Comparison of ENCODE assay signal across 13 cellular contexts in the genomic region with DNA sequence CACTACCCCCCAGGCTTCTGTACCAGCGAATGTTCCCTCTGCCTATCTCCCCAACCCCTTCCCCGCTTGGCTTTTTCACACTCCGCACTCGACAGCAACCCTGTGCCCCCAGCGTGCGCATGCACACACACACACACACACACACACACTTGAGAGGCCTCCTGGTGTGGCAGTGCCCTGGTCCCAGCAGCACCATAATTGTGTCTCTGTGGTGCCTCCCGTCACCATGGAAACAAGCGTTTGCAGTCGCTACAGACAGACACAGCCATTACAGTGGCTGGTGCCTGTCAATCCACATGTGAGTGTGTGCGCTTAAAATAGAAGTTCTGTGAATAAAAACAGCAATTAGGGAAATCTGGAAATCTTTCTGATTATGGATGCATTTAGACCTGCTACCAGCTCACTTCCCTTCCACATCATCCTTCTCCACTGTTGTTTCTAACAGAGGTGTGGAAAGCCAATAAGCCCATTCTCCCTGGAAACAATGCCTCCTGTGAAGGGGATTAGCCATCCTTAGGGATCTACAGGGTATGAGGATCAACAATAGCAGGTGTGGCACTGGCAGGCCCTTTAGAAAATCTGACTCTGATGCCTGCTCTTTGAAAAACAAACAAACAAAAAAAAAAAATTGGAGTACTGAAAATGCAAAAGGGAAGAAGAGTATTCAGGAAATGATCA.
DNase-seq lines count a peak whose midpoint lies in the region; ATAC-seq and TF ChIP-seq lines count a peak whose summit lies in the region.
"Had no signal": no experiment of that assay in that cellular context is flagged by ENCODE, and none has a peak within 500 bp of the region (broad histone marks: within the 10 kb centered on the region; RNA-seq: fewer than 3 reads in every experiment).

No MANE protein-coding gene starts in this region.

- TF ChIP-seq CTCF in gastrocnemius medialis (IDR thresholded peaks at IDR 0.05 in 4 of 5, conservative IDR thresholded peaks at IDR 0.05 in 1 of 5) (no peak), endothelial cell (IDR thresholded peaks at IDR 0.05; ENCODE audit: unreplicated experiment) (no peak)

- no peak for ATAC-seq in gastrocnemius medialis

- in situ Hi-C loops in gastrocnemius medialis (cut with MboI; ENCODE audit: low sequenced_read_pairs in 4 of 4), result loop anchor here in 2 of 4 donors (25.0 kb wide), 1 partner anchor 752 kb away; no protein-coding TSS in a partner anchor

- peaks cover 4% of the 10 kb centered on the region for H3K27me3 Mint-ChIP-seq in endothelial cell (ENCODE audit: unreplicated experiment)
- H3K27me3 Mint-ChIP-seq: activated CD4-positive, alpha-beta memory T cell treated with anti-CD3 and anti-CD28 coated beads for 36 hours had no signal

- H3K9me3 Mint-ChIP-seq in endothelial cell (ENCODE audit: unreplicated experiment), result no peaks in the 10 kb centered on the region
- H3K9me3 Mint-ChIP-seq: activated CD4-positive, alpha-beta memory T cell treated with anti-CD3 and anti-CD28 coated beads for 36 hours had no signal

- peaks cover 0 to 4% of the 10 kb centered on the region in 2 donors for H3K4me1 ChIP-seq in gastrocnemius medialis
- H3K4me1 ChIP-seq: Peyer's patch had no signal

- no peak overlapping the region for H3K27ac Mint-ChIP-seq in endothelial cell (ENCODE audit: unreplicated experiment)
- H3K27ac Mint-ChIP-seq: activated CD4-positive, alpha-beta memory T cell treated with anti-CD3 and anti-CD28 coated beads for 36 hours; activated naive CD4-positive, alpha-beta T cell treated with anti-CD3 and anti-CD28 coated beads, Interleukin-2, amount 50 U/mL, for 24 hours had no signal

- H3K4me3 ChIP-seq in gastrocnemius medialis, result no peak overlapping the region
- H3K4me3 ChIP-seq: Peyer's patch, right atrium auricular region had no signal

- H3K27ac ChIP-seq in gastrocnemius medialis, result no peak overlapping the region
- H3K27ac ChIP-seq: C4-2B, Peyer's patch, right atrium auricular region had no signal

- H3K36me3 ChIP-seq in gastrocnemius medialis, result no peaks in the 10 kb centered on the region
- H3K36me3 ChIP-seq: Peyer's patch, right atrium auricular region had no signal

- TF ChIP-seq POLR2A in gastrocnemius medialis (IDR thresholded peaks at IDR 0.05), result no peak

- H3K36me3 Mint-ChIP-seq in endothelial cell (ENCODE audit: low read depth, unreplicated experiment), result no peaks in the 10 kb centered on the region
- H3K36me3 Mint-ChIP-seq: activated CD4-positive, alpha-beta memory T cell treated with anti-CD3 and anti-CD28 coated beads for 36 hours; activated naive CD4-positive, alpha-beta T cell treated with anti-CD3 and anti-CD28 coated beads, Interleukin-2, amount 50 U/mL, for 24 hours had no signal

- H3K9me3 ChIP-seq in gastrocnemius medialis, result no peaks in the 10 kb centered on the region
- H3K9me3 ChIP-seq: Peyer's patch, right atrium auricular region had no signal

- no peak overlapping the region for H3K4me3 Mint-ChIP-seq in endothelial cell (ENCODE audit: unreplicated experiment)
- H3K4me3 Mint-ChIP-seq: activated CD4-positive, alpha-beta memory T cell treated with anti-CD3 and anti-CD28 coated beads for 36 hours; activated naive CD4-positive, alpha-beta T cell treated with anti-CD3 and anti-CD28 coated beads, Interleukin-2, amount 50 U/mL, for 24 hours had no signal

- H3K27me3 ChIP-seq in gastrocnemius medialis, result no peaks in the 10 kb centered on the region
- H3K27me3 ChIP-seq: Peyer's patch, right atrium auricular region had no signal

- intact Hi-C loops in gastrocnemius medialis (cut with DNase I; ENCODE audit: low total_unique reads), result no loop called here

- DNase-seq in DMS153 treated with DMSO at 0.1 percent for 48 hours (lab: John Stamatoyannopoulos, UW; ENCODE audit: unreplicated experiment) (peak; percentile 84), NCI-H1417 (lab: John Stamatoyannopoulos, UW) (peak; percentile 73 to 98 (median 87)), NCI-H748 (lab: John Stamatoyannopoulos, UW; ENCODE audit: unreplicated experiment) (peak; percentile 100), iPS-NIHi7 (ENCODE audit: extremely low spot score) (peak; percentile 49), gastrocnemius medialis (no peak), endothelial cell (ENCODE audit: low spot score) (no peak), SW 1271 (lab: John Stamatoyannopoulos, UW) (no peak)
- no peak for DNase-seq in activated T-cell treated with anti-CD3 and anti-CD28 coated beads, Interleukin-2, amount 50 U/mL, for 1 hour
- DNase-seq: activated CD4-positive, alpha-beta memory T cell treated with anti-CD3 and anti-CD28 coated beads for 36 hours; Peyer's patch had no signal

- no peaks in the 10 kb centered on the region for H3K4me1 Mint-ChIP-seq in endothelial cell (ENCODE audit: unreplicated experiment)
- H3K4me1 Mint-ChIP-seq: activated naive CD4-positive, alpha-beta T cell treated with anti-CD3 and anti-CD28 coated beads, Interleukin-2, amount 50 U/mL, for 24 hours had no signal

Comparison
In these comparisons a context has a peak if more than half of its experiments do, and no peak if none do; other contexts are left out.
1. DNase-seq: peak in DMS153 treated with DMSO at 0.1 percent for 48 hours (single experiment), NCI-H1417 (3 of 3), NCI-H748 (single experiment) and iPS-NIHi7 (single experiment); none in activated T-cell treated with anti-CD3 and anti-CD28 coated beads, Interleukin-2, amount 50 U/mL, for 1 hour (single experiment), gastrocnemius medialis (0 of 2), endothelial cell (single experiment) and SW 1271 (0 of 2).